ENCODE assay signal across 9 cellular contexts in genomic region chr11:109984634-109985289, GRCh38.
DNase-seq lines count a peak whose midpoint lies in the region; ATAC-seq and TF ChIP-seq lines count a peak whose summit lies in the region.
"Had no signal": no experiment of that assay in that cellular context is flagged by ENCODE, and none has a peak within 500 bp of the region (broad histone marks: within the 10 kb centered on the region; RNA-seq: fewer than 3 reads in every experiment).

No MANE protein-coding gene starts in this region.

- CTCF ChIA-PET in GM10248 (lab: Yijun Ruan, JAX): interaction anchor here (0.7 to 2.8 kb wide), 4 partner anchors 10 to 45 kb away, joined by 3 to 7 read pairs (median 4); no protein-coding TSS in a partner anchor

- peaks cover 16% of the 10 kb centered on the region for H3K4me1 Mint-ChIP-seq in activated naive CD8-positive, alpha-beta T cell treated with anti-CD3 and anti-CD28 coated beads, Interleukin-2, amount 50 U/mL, for 24 hours

- H3K27me3 Mint-ChIP-seq in activated naive CD8-positive, alpha-beta T cell treated with anti-CD3 and anti-CD28 coated beads, Interleukin-2, amount 50 U/mL, for 24 hours: peaks cover 18% of the 10 kb centered on the region

- POLR2A ChIA-PET in GM10248 (lab: Yijun Ruan, JAX): no interaction called here

- H3K27ac Mint-ChIP-seq in activated naive CD8-positive, alpha-beta T cell treated with anti-CD3 and anti-CD28 coated beads, Interleukin-2, amount 50 U/mL, for 24 hours: no peak overlapping the region

- H3K36me3 Mint-ChIP-seq in activated naive CD8-positive, alpha-beta T cell treated with anti-CD3 and anti-CD28 coated beads, Interleukin-2, amount 50 U/mL, for 24 hours (ENCODE audit: low read depth): no peaks in the 10 kb centered on the region

- no peak overlapping the region for H3K4me3 Mint-ChIP-seq in activated naive CD8-positive, alpha-beta T cell treated with anti-CD3 and anti-CD28 coated beads, Interleukin-2, amount 50 U/mL, for 24 hours

- ATAC-seq in GM19468 (IDR thresholded peaks at IDR 0.05; ENCODE audit: extremely low read depth, unreplicated experiment): peak; percentile 87
- ATAC-seq in HG03280 (IDR thresholded peaks at IDR 0.05; ENCODE audit: unreplicated experiment): peak; percentile 99
- peak; percentile 57 for ATAC-seq in activated naive CD8-positive, alpha-beta T cell treated with anti-CD3 and anti-CD28 coated beads, Interleukin-2, amount 50 U/mL, for 24 hours
- ATAC-seq in SK-N-SH treated with all-trans-retinoic acid at 6 μM for 48 hours: no peak

- TF ChIP-seq CTCF in GM10248 (IDR thresholded peaks at IDR 0.05; ENCODE audit: control extremely low read depth, extremely low read depth, low read depth, missing control alignments): no peak

- H3K9me3 Mint-ChIP-seq in activated naive CD8-positive, alpha-beta T cell treated with anti-CD3 and anti-CD28 coated beads, Interleukin-2, amount 50 U/mL, for 24 hours: peaks cover 9% of the 10 kb centered on the region

- DNase-seq in GM10248 (ENCODE audit: extremely low spot score): peak; percentile 35
- no peak for DNase-seq in activated naive CD8-positive, alpha-beta T cell treated with anti-CD3 and anti-CD28 coated beads, Interleukin-2, amount 50 U/mL, for 24 hours
- DNase-seq in NCI-H1417 treated with DMSO at 0.1 percent for 48 hours (lab: John Stamatoyannopoulos, UW): no peak
- no peak for DNase-seq in NCI-H187 treated with DMSO at 0.1 percent for 48 hours (lab: John Stamatoyannopoulos, UW)
- no peak for DNase-seq in AG08395 (ENCODE audit: low spot score)
- DNase-seq: NCI-H345 had no signal

TF ChIP-seq in SK-N-SH treated with all-trans-retinoic acid at 6 μM for 48 hours, 23 proteins besides CTCF, POLR2A, EP300 and RAD21:
- TF ChIP-seq CSRNP3 (CRISPR knock-in tag; IDR thresholded peaks at IDR 0.05) (no peak), ZFP3 (CRISPR knock-in tag; IDR thresholded peaks at IDR 0.05) (no peak), SNAI2 (CRISPR knock-in tag; IDR thresholded peaks at IDR 0.05) (no peak), ZNF565 (CRISPR knock-in tag; conservative IDR thresholded peaks at IDR 0.05; ENCODE audit: low read depth) (no peak), ZFP30 (CRISPR knock-in tag; IDR thresholded peaks at IDR 0.05) (no peak), ZC3H10 (CRISPR knock-in tag; IDR thresholded peaks at IDR 0.05) (no peak), ZNF70 (CRISPR knock-in tag; IDR thresholded peaks at IDR 0.05) (no peak)
